10 cellular contexts compared by ENCODE assay signal in genomic region chr7:2037301-2037804, GRCh38.
DNase-seq lines count a peak whose midpoint lies in the region; ATAC-seq lines count a peak whose summit lies in the region.
"Had no signal": no experiment of that assay in that cellular context is flagged by ENCODE, and none has a peak within 500 bp of the region (broad histone marks: within the 10 kb centered on the region; RNA-seq: fewer than 3 reads in every experiment).

No MANE protein-coding gene starts in this region.

- no peaks in the 10 kb centered on the region for H3K27me3 Mint-ChIP-seq in activated T-cell treated with anti-CD3 and anti-CD28 coated beads, Interleukin-2, amount 50 U/mL, for 72 hours (ENCODE audit: low read depth)
- no peaks in the 10 kb centered on the region for H3K27me3 Mint-ChIP-seq in stimulated activated memory B cell treated with anti-CD40 and anti-IgM and Interleukin-4, amounts not matched to agents 10 μg/mL and 1 μg/mL and 100 μg/mL, for 72 hours

- H3K9me3 ChIP-seq in Karpas-422 (ENCODE audit: low read length) (no peaks in the 10 kb centered on the region), right cardiac atrium (ENCODE audit: control insufficient read depth, low read length) (no peaks in the 10 kb centered on the region)

- H3K36me3 ChIP-seq in Karpas-422 (ENCODE audit: insufficient read depth, low read length): no peaks in the 10 kb centered on the region

- H3K4me3 ChIP-seq in Karpas-422 (ENCODE audit: low read length) (peak overlapping the region; percentile 57), right cardiac atrium (ENCODE audit: low read length) (peak overlapping the region; percentile 27)
- H3K4me3 ChIP-seq: lung, PC-9 had no signal

- no peaks in the 10 kb centered on the region for H3K79me2 ChIP-seq in Karpas-422 (ENCODE audit: low read length)

- H3K27ac ChIP-seq in Karpas-422 (ENCODE audit: low read length): peak overlapping the region; percentile 44
- no peak overlapping the region for H3K27ac ChIP-seq in right cardiac atrium (ENCODE audit: low read length)
- H3K27ac ChIP-seq: PC-9 had no signal

- H3K27ac Mint-ChIP-seq in activated T-cell treated with anti-CD3 and anti-CD28 coated beads, Interleukin-2, amount 50 U/mL, for 72 hours: peak overlapping the region; percentile 1
- peak overlapping the region; percentile 91 for H3K27ac Mint-ChIP-seq in stimulated activated memory B cell treated with anti-CD40 and anti-IgM and Interleukin-4, amounts not matched to agents 10 μg/mL and 1 μg/mL and 100 μg/mL, for 72 hours

- peak; percentile 81 to 84 for ATAC-seq in activated T-cell treated with anti-CD3 and anti-CD28 coated beads, Interleukin-2, amount 50 U/mL, for 72 hours (replicated peaks in 1 of 2)
- ATAC-seq in right cardiac atrium: peak; percentile 16 to 18
- ATAC-seq in stimulated activated memory B cell treated with anti-CD40 and anti-IgM and Interleukin-4, amounts not matched to agents 10 μg/mL and 1 μg/mL and 100 μg/mL, for 72 hours: no peak

- intact Hi-C loops in right cardiac atrium (cut with DNase I): no loop called here

- peak overlapping the region; percentile 78 to 93 for H3K4me3 Mint-ChIP-seq in activated T-cell treated with anti-CD3 and anti-CD28 coated beads, Interleukin-2, amount 50 U/mL, for 72 hours
- H3K4me3 Mint-ChIP-seq in stimulated activated memory B cell treated with anti-CD40 and anti-IgM and Interleukin-4, amounts not matched to agents 10 μg/mL and 1 μg/mL and 100 μg/mL, for 72 hours: peak overlapping the region; percentile 81

- no peaks in the 10 kb centered on the region for H3K36me3 Mint-ChIP-seq in activated T-cell treated with anti-CD3 and anti-CD28 coated beads, Interleukin-2, amount 50 U/mL, for 72 hours (ENCODE audit: insufficient read depth in 2 of 2)
- H3K36me3 Mint-ChIP-seq in stimulated activated memory B cell treated with anti-CD40 and anti-IgM and Interleukin-4, amounts not matched to agents 10 μg/mL and 1 μg/mL and 100 μg/mL, for 72 hours: peaks cover 47% of the 10 kb centered on the region

- 51% methylated on average over 17 of the region's 17 CpGs for WGBS in right cardiac atrium

- H3K4me2 ChIP-seq in Karpas-422 (ENCODE audit: low read depth, low read length, poor library complexity, severe bottlenecking): peak overlapping the region; percentile 77
- H3K4me2 ChIP-seq: PC-9 had no signal

- peaks cover 57% of the 10 kb centered on the region for H3K4me1 Mint-ChIP-seq in activated T-cell treated with anti-CD3 and anti-CD28 coated beads, Interleukin-2, amount 50 U/mL, for 72 hours (ENCODE audit: low read depth)
- peaks cover 74% of the 10 kb centered on the region for H3K4me1 Mint-ChIP-seq in stimulated activated memory B cell treated with anti-CD40 and anti-IgM and Interleukin-4, amounts not matched to agents 10 μg/mL and 1 μg/mL and 100 μg/mL, for 72 hours

- peak overlapping the region; percentile 53 for H3K9ac ChIP-seq in Karpas-422 (ENCODE audit: low read length)

- H4K20me1 ChIP-seq in Karpas-422 (ENCODE audit: insufficient read depth, low read depth, low read length): peaks cover 21% of the 10 kb centered on the region

- no peaks in the 10 kb centered on the region for H3K9me3 Mint-ChIP-seq in activated T-cell treated with anti-CD3 and anti-CD28 coated beads, Interleukin-2, amount 50 U/mL, for 72 hours
- no peaks in the 10 kb centered on the region for H3K9me3 Mint-ChIP-seq in stimulated activated memory B cell treated with anti-CD40 and anti-IgM and Interleukin-4, amounts not matched to agents 10 μg/mL and 1 μg/mL and 100 μg/mL, for 72 hours

- no peaks in the 10 kb centered on the region for H3K9me2 ChIP-seq in Karpas-422 (replicated peaks; ENCODE audit: insufficient read depth, low read length)

- no peaks in the 10 kb centered on the region for H3K27me3 ChIP-seq in Karpas-422 (ENCODE audit: low read length)
- no peaks in the 10 kb centered on the region for H3K27me3 ChIP-seq in right cardiac atrium (ENCODE audit: control insufficient read depth, insufficient read depth)

- H3K4me1 ChIP-seq in Karpas-422 (ENCODE audit: low read length) (peaks cover 51% of the 10 kb centered on the region), right cardiac atrium (ENCODE audit: control insufficient read depth, insufficient read depth, low read length) (peaks cover 5% of the 10 kb centered on the region)

- H2AFZ ChIP-seq in Karpas-422 (ENCODE audit: low read length): no peak overlapping the region
- H2AFZ ChIP-seq: PC-9 had no signal

- DNase-seq in Karpas-422 (no peak), right cardiac atrium (peak in 2 of 3 donors; percentile 28 to 30), NCI-H748 (lab: John Stamatoyannopoulos, UW; ENCODE audit: unreplicated experiment) (no peak), NCI-H345 treated with DMSO at 0.1 percent for 48 hours (lab: John Stamatoyannopoulos, UW; ENCODE audit: unreplicated experiment) (no peak), NCI-H345 (lab: John Stamatoyannopoulos, UW) (no peak)
- DNase-seq in activated T-cell treated with anti-CD3 and anti-CD28 coated beads, Interleukin-2, amount 50 U/mL, for 72 hours: peak; percentile 36 to 46
- no peak for DNase-seq in stimulated activated CD4-positive, alpha-beta T cell treated with anti-CD3 and anti-CD28 coated beads, Interleukin-4, amount 100 ng/mL, for 24 hours
- DNase-seq: PC-9 had no signal

Comparison
In these comparisons a context has a peak if more than half of its experiments do, and no peak if none do; other contexts are left out.
1. DNase-seq: peak in activated T-cell treated with anti-CD3 and anti-CD28 coated beads, Interleukin-2, amount 50 U/mL, for 72 hours (2 of 2) and right cardiac atrium (2 of 3); none in Karpas-422 (single experiment), stimulated activated CD4-positive, alpha-beta T cell treated with anti-CD3 and anti-CD28 coated beads, Interleukin-4, amount 100 ng/mL, for 24 hours (single experiment), NCI-H748 (single experiment), NCI-H345 treated with DMSO at 0.1 percent for 48 hours (single experiment) and NCI-H345 (single experiment).